ENCODE assay signal across 11 cellular contexts in the genomic region with DNA sequence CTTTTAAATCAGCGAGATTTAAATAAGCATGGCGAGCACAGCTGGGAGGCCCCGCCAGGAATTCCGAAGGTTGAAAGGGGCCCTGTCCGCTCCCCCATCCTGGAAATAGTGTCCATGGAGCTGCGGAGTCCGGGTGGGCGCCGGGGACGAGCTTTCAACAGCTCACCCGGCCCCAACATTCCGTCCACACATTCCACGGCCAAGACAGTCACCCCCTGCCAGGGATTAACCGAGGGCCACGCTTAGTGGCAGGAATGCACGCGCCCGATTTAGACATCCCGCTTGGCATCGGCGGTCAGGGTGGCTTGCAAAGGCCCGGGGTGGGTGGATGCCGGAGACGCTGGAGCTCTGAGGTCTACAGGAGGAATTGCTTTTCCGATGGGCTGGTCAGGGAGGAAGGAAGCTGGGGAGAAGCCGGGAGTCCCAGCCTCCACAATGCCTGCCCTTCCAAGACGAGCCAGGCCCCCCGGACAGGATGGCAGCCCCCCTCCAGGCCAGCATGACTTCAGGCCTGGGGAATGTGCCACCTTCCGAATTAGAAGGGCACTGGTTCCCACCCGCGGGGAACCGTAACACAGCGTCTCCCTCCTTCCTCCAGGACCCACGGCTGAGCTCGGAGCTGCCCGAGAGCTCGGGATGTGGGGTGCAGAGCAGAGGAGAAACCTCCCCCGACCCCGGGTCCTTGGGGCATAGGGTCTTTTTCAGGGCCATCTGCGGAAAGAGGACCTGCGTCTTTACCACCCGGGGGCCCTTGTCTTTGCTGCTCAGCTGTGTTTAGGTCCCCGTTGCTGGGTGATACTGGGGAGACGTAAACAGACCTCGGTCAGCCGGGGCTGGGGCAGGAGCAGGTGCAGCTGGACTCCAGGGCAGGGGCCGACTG. TPM values are rescaled to one million over a fixed set of nuclear protein-coding genes. Genes with fewer than 3 reads are reported as not detected.
DNase-seq lines count a peak whose midpoint lies in the region; ATAC-seq and TF ChIP-seq lines count a peak whose summit lies in the region.
"Had no signal": no experiment of that assay in that cellular context is flagged by ENCODE, and none has a peak within 500 bp of the region (broad histone marks: within the 10 kb centered on the region; RNA-seq: fewer than 3 reads in every experiment).

No MANE protein-coding gene starts in this region.

- H3K36me3 Mint-ChIP-seq in endothelial cell (ENCODE audit: low read depth, unreplicated experiment): peaks cover 8% of the 10 kb centered on the region

- peak overlapping the region; percentile 46 to 64 for H3K4me3 ChIP-seq in stomach smooth muscle (ENCODE audit: low read length in 2 of 2)
- H3K4me3 ChIP-seq: skin epidermis had no signal

- H3K9me3 Mint-ChIP-seq in endothelial cell (ENCODE audit: unreplicated experiment): no peaks in the 10 kb centered on the region

- H3K9me3 ChIP-seq in stomach smooth muscle (ENCODE audit: control insufficient read depth in 2 of 2, low read length in 2 of 2): no peaks in the 10 kb centered on the region

- peaks cover 9% of the 10 kb centered on the region for H3K4me1 ChIP-seq in stomach smooth muscle (ENCODE audit: control insufficient read depth, insufficient read depth, low read length)

- H3K27ac Mint-ChIP-seq in endothelial cell (ENCODE audit: unreplicated experiment): no peak overlapping the region

- H3K36me3 ChIP-seq in stomach smooth muscle (ENCODE audit: control insufficient read depth in 2 of 2, insufficient read depth in 2 of 2, low read length in 2 of 2): no peaks in the 10 kb centered on the region

- H3K4me3 Mint-ChIP-seq in endothelial cell (ENCODE audit: unreplicated experiment): peak overlapping the region; percentile 42

- peaks cover 7% of the 10 kb centered on the region for H3K27me3 Mint-ChIP-seq in endothelial cell (ENCODE audit: unreplicated experiment)

- no peak for ATAC-seq in GM19351 (IDR thresholded peaks at IDR 0.05; ENCODE audit: unreplicated experiment)

- H3K9ac ChIP-seq in stomach smooth muscle (ENCODE audit: low read length in 2 of 2): peak overlapping the region in 1 of 2 donors; percentile 21

- no peak for TF ChIP-seq CTCF in endothelial cell (IDR thresholded peaks at IDR 0.05; ENCODE audit: unreplicated experiment)

- DNase-seq in LHCN-M2 (ENCODE audit: low read depth): peak; percentile 41
- peak; percentile 30 for DNase-seq in endothelial cell (ENCODE audit: low spot score)
- DNase-seq in left kidney (ENCODE audit: low read depth, low spot score): peak; percentile 69
- no peak for DNase-seq in GM19240 (ENCODE audit: insufficient read length, low spot score)
- DNase-seq in NCI-H1436 (lab: John Stamatoyannopoulos, UW): no peak
- no peak for DNase-seq in NCI-H2196 (lab: John Stamatoyannopoulos, UW; ENCODE audit: unreplicated experiment)
- DNase-seq: activated CD4-positive, alpha-beta T cell treated with anti-CD3 and anti-CD28 coated beads, Interleukin-2, amount 50 U/mL, for 4 hours; NCI-H1436 treated with DMSO at 0.1 percent for 48 hours had no signal

- peaks cover 2 to 4% of the 10 kb centered on the region in 2 donors for H3K27me3 ChIP-seq in stomach smooth muscle (ENCODE audit: control insufficient read depth in 1 of 2, insufficient read depth in 2 of 2, low read length in 2 of 2)

- H3K27ac ChIP-seq in stomach smooth muscle (ENCODE audit: low read length): no peak overlapping the region
- H3K27ac ChIP-seq: skin epidermis had no signal

- H3K4me1 Mint-ChIP-seq in endothelial cell (ENCODE audit: unreplicated experiment): no peaks in the 10 kb centered on the region

RNA-seq across cellular contexts. Expression of gene PPP2R3B, which starts 26.9 kb away (rescaled TPM):
- 21.2 and 23.6 TPM in 2 replicates for total RNA-seq in LHCN-M2 (2014; rRNA removed)
- 13.6 TPM for polyA plus RNA-seq in LHCN-M2 (2012)
- total RNA-seq in endothelial cell (ENCODE audit: unreplicated experiment): 44.0 TPM

Comparison
In these comparisons a context has a peak if more than half of its experiments do, and no peak if none do; other contexts are left out.
1. DNase-seq: peak in LHCN-M2 (single experiment), endothelial cell (single experiment) and left kidney (single experiment); none in GM19240 (single experiment), NCI-H1436 (single experiment) and NCI-H2196 (single experiment).